In the genomic region with DNA sequence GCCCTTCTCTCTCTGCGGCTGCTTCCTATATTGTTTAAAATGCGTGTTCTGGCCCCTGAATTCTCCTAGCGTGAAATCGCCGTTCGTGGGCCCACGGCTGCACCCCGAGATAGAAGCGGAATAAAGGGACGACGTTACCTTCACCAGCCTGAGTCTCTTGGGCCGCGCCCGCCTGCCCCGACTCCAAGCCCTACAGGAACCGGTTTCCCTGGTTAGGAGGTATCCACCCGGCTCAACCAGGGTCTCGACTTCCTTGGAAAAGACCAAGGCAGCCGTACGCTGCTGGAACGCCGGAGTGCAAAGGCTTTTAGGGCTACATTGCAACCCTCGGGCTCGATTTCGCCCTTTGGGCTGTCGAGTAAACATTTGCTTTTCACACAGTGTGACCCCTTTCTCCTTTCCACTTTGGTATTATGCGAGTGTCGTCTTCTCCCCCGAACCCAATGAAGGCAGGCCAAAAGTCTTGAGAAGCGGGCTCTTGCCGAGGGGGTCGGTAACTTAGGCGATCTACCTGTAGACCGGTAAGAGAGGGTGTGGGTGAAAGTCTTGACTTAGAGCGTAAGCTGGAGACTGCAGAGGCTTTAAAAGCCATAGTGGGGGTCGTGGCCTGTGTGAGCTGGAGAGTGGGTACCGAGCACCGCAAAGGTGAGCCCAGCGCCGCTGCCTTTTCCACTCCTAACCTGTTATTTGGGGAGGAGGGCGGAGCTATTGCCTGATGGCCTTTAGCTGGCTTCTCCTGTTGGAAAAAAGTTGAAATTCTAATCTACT, we compare ENCODE assay signal across 14 cellular contexts. TPM values are rescaled to one million over a fixed set of nuclear protein-coding genes. Genes with fewer than 3 reads are reported as not detected.
A peak's percentile ranks its signal among the peaks of the same experiment; 100 is the strongest.
DNase-seq lines count a peak whose midpoint lies in the region; ATAC-seq, FAIRE-seq and TF ChIP-seq lines count a peak whose summit lies in the region.
"Had no signal": no experiment of that assay in that cellular context is flagged by ENCODE, and none has a peak within 500 bp of the region (broad histone marks: within the 10 kb centered on the region; RNA-seq: fewer than 3 reads in every experiment).

No MANE protein-coding gene starts in this region.

- H3K36me3 Mint-ChIP-seq in osteocyte (ENCODE audit: unreplicated experiment): peaks cover 6% of the 10 kb centered on the region

- TF ChIP-seq CTCF in osteocyte (IDR thresholded peaks at IDR 0.05): no peak

- peak; percentile 86 for FAIRE-seq in G401.6 (lab: Jason Lieb, UNC)

- DNase-seq in SK-N-MC (ENCODE audit: low read depth, low spot score) (no peak), iPS-NIHi11 (ENCODE audit: low spot score) (peak; percentile 37), osteocyte (ENCODE audit: extremely low spot score, unreplicated experiment) (no peak)
- DNase-seq: activated CD8-positive, alpha-beta memory T cell treated with anti-CD3 and anti-CD28 coated beads, Interleukin-2, amount 50 U/mL, for 4 hours; EL; erythroblast; MG63; right cardiac atrium; stimulated activated naive CD8-positive, alpha-beta T cell treated with anti-CD3 and anti-CD28 coated beads, Interleukin-15, Interleukin-2, amounts not matched to agents 100 U/mL and 50 U/mL, for 24 hours had no signal

- no peak overlapping the region for H3K27ac Mint-ChIP-seq in osteocyte (ENCODE audit: unreplicated experiment)

- no peaks in the 10 kb centered on the region for H3K9me3 ChIP-seq in SK-N-MC (ENCODE audit: low read depth, low read length)

- H3K9ac ChIP-seq in SK-N-MC (ENCODE audit: insufficient read length): no peak overlapping the region

- peaks cover 22% of the 10 kb centered on the region for H3K4me1 Mint-ChIP-seq in osteocyte (ENCODE audit: unreplicated experiment)

- no peak for ATAC-seq in GM21526 (IDR thresholded peaks at IDR 0.05; ENCODE audit: low FRiP score, unreplicated experiment)
- no peak for ATAC-seq in HG03432 (IDR thresholded peaks at IDR 0.05; ENCODE audit: unreplicated experiment)
- no peak for ATAC-seq in HG03280 (IDR thresholded peaks at IDR 0.05; ENCODE audit: unreplicated experiment)
- no peak for ATAC-seq in GM21381 (IDR thresholded peaks at IDR 0.05; ENCODE audit: unreplicated experiment)
- ATAC-seq: right cardiac atrium; stimulated activated naive CD8-positive, alpha-beta T cell treated with anti-CD3 and anti-CD28 coated beads, Interleukin-15, Interleukin-2, amounts not matched to agents 100 U/mL and 50 U/mL, for 24 hours had no signal

- no peaks in the 10 kb centered on the region for H3K9me3 Mint-ChIP-seq in osteocyte (ENCODE audit: unreplicated experiment)

- peaks cover 81% of the 10 kb centered on the region for H3K27me3 Mint-ChIP-seq in osteocyte (ENCODE audit: unreplicated experiment)

- peak overlapping the region; percentile 63 for H3K4me3 Mint-ChIP-seq in osteocyte (ENCODE audit: unreplicated experiment)

- H3K36me3 ChIP-seq in SK-N-MC (ENCODE audit: insufficient read depth, low read length): peaks cover 17% of the 10 kb centered on the region
- H3K36me3 ChIP-seq: MG63 had no signal

- H3K4me3 ChIP-seq in SK-N-MC: peak overlapping the region; percentile 33
- H3K4me3 ChIP-seq: MG63 had no signal

- no peak overlapping the region for H3K27ac ChIP-seq in SK-N-MC

RNA-seq across cellular contexts. Expression of a gene that starts 2.0 kb away (rescaled TPM):
- total RNA-seq in osteocyte: 0.05 TPM in 1 of 2 replicates, not detected in the other
- total RNA-seq: right cardiac atrium had no signal
